In the genomic region with DNA sequence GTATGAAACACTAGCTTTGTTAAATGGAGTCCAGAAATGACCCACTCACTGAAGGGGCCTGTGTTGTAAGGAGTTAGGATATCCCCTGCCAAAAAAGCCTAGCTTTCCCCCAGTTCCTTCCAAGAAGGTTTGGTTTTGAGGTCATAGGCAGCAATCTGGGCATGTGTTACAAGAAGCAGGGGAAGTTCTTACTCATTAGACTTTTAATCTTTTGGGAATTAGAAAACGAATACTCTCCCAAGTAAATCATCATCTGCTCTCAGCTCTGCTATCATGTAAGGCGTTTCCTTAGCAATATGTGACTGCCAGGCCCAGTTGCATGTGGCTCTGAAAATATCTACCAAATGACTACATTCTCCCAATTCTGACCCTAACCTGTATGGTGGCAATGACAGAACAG, we compare ENCODE assay signal across 15 cellular contexts. TPM values are rescaled to one million over a fixed set of nuclear protein-coding genes. Genes with fewer than 3 reads are reported as not detected.
DNase-seq lines count a peak whose midpoint lies in the region; ATAC-seq and TF ChIP-seq lines count a peak whose summit lies in the region.
"Had no signal": no experiment of that assay in that cellular context is flagged by ENCODE, and none has a peak within 500 bp of the region (broad histone marks: within the 10 kb centered on the region; RNA-seq: fewer than 3 reads in every experiment).

No MANE protein-coding gene starts in this region.

- intact Hi-C loops in activated CD4-positive, alpha-beta T cell treated with anti-CD3 and anti-CD28 coated beads for 36 hours (cut with DNase I, micrococcal nuclease) = loop anchor here (5.0 kb wide), 2 partner anchors 313 to 448 kb away; partner anchors contain the start of genes FKBP14 (in 1 of the 2) and PLEKHA8 (in 1 of the 2)
- intact Hi-C loops in dorsolateral prefrontal cortex (cut with DNase I) = no loop called here

- 48% methylated on average over 2 of the region's 2 CpGs for WGBS in suprapubic skin

- H3K27me3 ChIP-seq in brain microvascular endothelial cell (replicated peaks) (no peaks in the 10 kb centered on the region), suprapubic skin (no peaks in the 10 kb centered on the region), dorsolateral prefrontal cortex (no peaks in the 10 kb centered on the region)

- H3K27me3 Mint-ChIP-seq in activated CD4-positive, alpha-beta T cell treated with anti-CD3 and anti-CD28 coated beads for 36 hours = no peaks in the 10 kb centered on the region
- H3K27me3 Mint-ChIP-seq: brain had no signal

- no peaks in the 10 kb centered on the region for H3K9me3 Mint-ChIP-seq in activated CD4-positive, alpha-beta T cell treated with anti-CD3 and anti-CD28 coated beads for 36 hours (ENCODE audit: low read depth)
- H3K9me3 Mint-ChIP-seq: brain had no signal

- no peak for DNase-seq in activated CD4-positive, alpha-beta T cell treated with anti-CD3 and anti-CD28 coated beads for 36 hours
- DNase-seq in activated CD4-positive, alpha-beta T cell treated with anti-CD3 and anti-CD28 coated beads for 1 hour = no peak
- DNase-seq in brain microvascular endothelial cell (no peak), hepatic stellate cell (ENCODE audit: low spot score) (peak; percentile 17), suprapubic skin (ENCODE audit: low spot score in 2 of 2) (no peak), NCI-H1930 (lab: John Stamatoyannopoulos, UW) (no peak), dorsolateral prefrontal cortex (no peak)
- DNase-seq: DMS79 treated with DMSO at 0.1 percent for 48 hours; MM.1S; NCI-H446; RPMI8226; stimulated activated CD4-positive, alpha-beta T cell treated with anti-CD3 and anti-CD28 coated beads, Interleukin-2, amount 100 ng/mL, for 24 hours had no signal

- TF ChIP-seq EP300 in suprapubic skin (IDR thresholded peaks at IDR 0.05) = no peak

- H3K4me3 Mint-ChIP-seq in activated CD4-positive, alpha-beta T cell treated with anti-CD3 and anti-CD28 coated beads for 36 hours = no peak overlapping the region

- H3K4me1 ChIP-seq in suprapubic skin = peaks cover 82% of the 10 kb centered on the region

- no peaks in the 10 kb centered on the region for H3K9me3 ChIP-seq in suprapubic skin

- TF ChIP-seq POLR2A in suprapubic skin (IDR thresholded peaks at IDR 0.05) = no peak

- no peak for ATAC-seq in activated CD4-positive, alpha-beta T cell treated with anti-CD3 and anti-CD28 coated beads for 36 hours
- no peak for ATAC-seq in HG02588 (IDR thresholded peaks at IDR 0.05; ENCODE audit: unreplicated experiment)

- POLR2A ChIA-PET in activated CD4-positive, alpha-beta T cell treated with anti-CD3 and anti-CD28 coated beads for 36 hours (lab: Charles Lee) = no interaction called here

- in situ Hi-C loops in brain microvascular endothelial cell (cut with HindIII; ENCODE audit: low pct_ligation_motif_present, low sequenced_read_pairs) = no loop called here

- CTCF ChIA-PET in activated CD4-positive, alpha-beta T cell treated with anti-CD3 and anti-CD28 coated beads for 36 hours (lab: Charles Lee) = interaction anchor here (0.7 kb wide), 1 partner anchor 9 kb away, joined by 4 read pairs; no protein-coding TSS in a partner anchor

- TF ChIP-seq CTCF in brain microvascular endothelial cell (IDR thresholded peaks at IDR 0.05; ENCODE audit: low read depth, low read length, missing control alignments) = no peak
- no peak for TF ChIP-seq CTCF in suprapubic skin (IDR thresholded peaks at IDR 0.05)
- no peak for TF ChIP-seq CTCF in dorsolateral prefrontal cortex (IDR thresholded peaks at IDR 0.05 in 54 of 56, conservative IDR thresholded peaks at IDR 0.05 in 2 of 56; ENCODE audit: low read depth in 1 of 56, partially characterized antibody in 56 of 56)

- no peaks in the 10 kb centered on the region for H3K36me3 ChIP-seq in brain microvascular endothelial cell (replicated peaks)
- no peaks in the 10 kb centered on the region for H3K36me3 ChIP-seq in suprapubic skin

- H3K27ac ChIP-seq in brain microvascular endothelial cell (peak overlapping the region; percentile 30), suprapubic skin (peak overlapping the region; percentile 30), dorsolateral prefrontal cortex (no peak overlapping the region)
- H3K27ac ChIP-seq: 22Rv1 had no signal

- peaks cover 75% of the 10 kb centered on the region for H3K4me1 Mint-ChIP-seq in activated CD4-positive, alpha-beta T cell treated with anti-CD3 and anti-CD28 coated beads for 36 hours

- peaks cover 4% of the 10 kb centered on the region for H3K36me3 Mint-ChIP-seq in activated CD4-positive, alpha-beta T cell treated with anti-CD3 and anti-CD28 coated beads for 36 hours (ENCODE audit: low read depth)
- H3K36me3 Mint-ChIP-seq: brain had no signal

- H3K27ac Mint-ChIP-seq in activated CD4-positive, alpha-beta T cell treated with anti-CD3 and anti-CD28 coated beads for 36 hours = peak overlapping the region; percentile 69

- H3K4me3 ChIP-seq in brain microvascular endothelial cell (ENCODE audit: low read depth, low read length) = no peak overlapping the region
- H3K4me3 ChIP-seq in suprapubic skin = no peak overlapping the region
- no peak overlapping the region for H3K4me3 ChIP-seq in dorsolateral prefrontal cortex

RNA-seq across cellular contexts. Expression of gene NOD1, which starts 3.7 kb away (rescaled TPM):
- 10 to 100 TPM; 10.8 to 11.0 TPM for total RNA-seq in activated CD4-positive, alpha-beta T cell treated with anti-CD3 and anti-CD28 coated beads for 36 hours
- total RNA-seq in suprapubic skin (10 to 100 TPM in 2 of 4 donors, 1 to 10 TPM in 2; 9.2 to 22.8 (median 13.4) TPM), dorsolateral prefrontal cortex (10 to 100 TPM in 8 of 120 experiments, 1 to 10 TPM in 112; 2.5 to 12.4 (median 5.4) TPM)

RNA-seq across cellular contexts. Expression of gene GGCT, which starts 29.7 kb away (rescaled TPM):
- total RNA-seq in activated CD4-positive, alpha-beta T cell treated with anti-CD3 and anti-CD28 coated beads for 36 hours = 10 to 100 TPM; 48.8 to 76.8 TPM
- 10 to 100 TPM; 13.7 to 76.1 (median 54.1) TPM for total RNA-seq in suprapubic skin
- 10 to 100 TPM; 14.1 to 56.5 (median 30.5) TPM for total RNA-seq in dorsolateral prefrontal cortex

Comparison
In these comparisons a context has a peak if more than half of its experiments do, and no peak if none do; other contexts are left out.
1. H3K27ac ChIP-seq: peak in brain microvascular endothelial cell (single experiment) and suprapubic skin (single experiment); none in dorsolateral prefrontal cortex (0 of 59).
2. intact Hi-C loops: an anchor here in activated CD4-positive, alpha-beta T cell treated with anti-CD3 and anti-CD28 coated beads for 36 hours (5.0 kb wide); none called in dorsolateral prefrontal cortex.